16 cellular contexts compared by ENCODE assay signal in the genomic region with DNA sequence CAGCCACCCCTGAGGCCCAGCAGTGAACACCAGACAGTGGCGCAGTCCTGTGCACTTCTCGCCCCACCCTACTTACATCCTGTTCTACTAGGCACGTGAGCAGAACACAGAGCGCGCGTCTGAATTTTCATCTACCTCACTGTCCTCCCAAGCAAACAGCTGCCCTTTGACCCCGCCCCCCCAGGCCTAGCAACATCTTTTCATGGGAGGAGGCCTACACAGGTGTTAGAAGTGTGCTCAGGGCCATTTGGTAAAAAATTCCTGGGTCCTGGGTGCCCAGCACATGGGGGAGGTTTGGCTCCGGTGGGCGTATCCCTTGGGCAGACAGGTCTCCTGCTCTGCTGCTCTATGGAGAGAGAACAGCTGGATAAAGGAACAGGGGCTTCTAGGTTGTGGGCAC.
"Had no signal": no experiment of that assay in that cellular context is flagged by ENCODE, and none has a peak within 500 bp of the region (broad histone marks: within the 10 kb centered on the region; RNA-seq: fewer than 3 reads in every experiment).

No MANE protein-coding gene starts in this region.

- H3K4me1 Mint-ChIP-seq: activated naive CD8-positive, alpha-beta T cell treated with anti-CD3 and anti-CD28 coated beads, Interleukin-2, amount 10 ng/mL, durations not matched to agents 7 days and 5 days had no signal

- H3K9me3 ChIP-seq: breast epithelium, lower lobe of right lung, transverse colon had no signal

- H3K9me3 Mint-ChIP-seq: activated naive CD8-positive, alpha-beta T cell treated with anti-CD3 and anti-CD28 coated beads, Interleukin-2, amount 10 ng/mL, durations not matched to agents 7 days and 5 days; activated T-helper 1 cell treated with anti-CD3 and anti-CD28 coated beads, Interleukin-12 subunit alpha, Interleukin-12 subunit beta, Interleukin-2, Interleukin-4 antibody, amounts not matched to agents 30 ng/mL and 10 ng/mL and 1 ng/mL, durations not matched to agents 14 hours and 24 hours and 36 hours; effector memory CD8-positive, alpha-beta T cell had no signal

- H3K4me3 ChIP-seq: breast epithelium, lower lobe of right lung, transverse colon had no signal

- H3K36me3 Mint-ChIP-seq: activated naive CD8-positive, alpha-beta T cell treated with anti-CD3 and anti-CD28 coated beads, Interleukin-2, amount 10 ng/mL, durations not matched to agents 7 days and 5 days had no signal

- H3K27me3 ChIP-seq: breast epithelium, transverse colon had no signal

- H3K4me3 Mint-ChIP-seq: activated naive CD8-positive, alpha-beta T cell treated with anti-CD3 and anti-CD28 coated beads, Interleukin-2, amount 10 ng/mL, durations not matched to agents 7 days and 5 days; activated T-helper 1 cell treated with anti-CD3 and anti-CD28 coated beads, Interleukin-12 subunit alpha, Interleukin-12 subunit beta, Interleukin-2, Interleukin-4 antibody, amounts not matched to agents 30 ng/mL and 10 ng/mL and 1 ng/mL, durations not matched to agents 14 hours and 24 hours and 36 hours; effector memory CD8-positive, alpha-beta T cell had no signal

- H3K36me3 ChIP-seq: breast epithelium, lower lobe of right lung, transverse colon had no signal

- H3K27ac Mint-ChIP-seq: activated naive CD8-positive, alpha-beta T cell treated with anti-CD3 and anti-CD28 coated beads, Interleukin-2, amount 10 ng/mL, durations not matched to agents 7 days and 5 days; activated T-helper 1 cell treated with anti-CD3 and anti-CD28 coated beads, Interleukin-12 subunit alpha, Interleukin-12 subunit beta, Interleukin-2, Interleukin-4 antibody, amounts not matched to agents 30 ng/mL and 10 ng/mL and 1 ng/mL, durations not matched to agents 14 hours and 24 hours and 36 hours; effector memory CD8-positive, alpha-beta T cell had no signal

- H3K4me1 ChIP-seq: breast epithelium had no signal

- DNase-seq: activated CD4-positive, CD25-positive, alpha-beta regulatory T cell treated with anti-CD3 and anti-CD28 coated beads, Interleukin-2, amount 50 U/mL, for 72 hours; activated naive CD8-positive, alpha-beta T cell treated with anti-CD3 and anti-CD28 coated beads, Interleukin-2, amount 10 ng/mL, durations not matched to agents 7 days and 5 days; cerebellar nuclear complex; dermis blood vessel endothelial cell; effector memory CD8-positive, alpha-beta T cell; head of caudate nucleus; left colon; lower lobe of right lung; stimulated activated CD4-positive, alpha-beta T cell treated with anti-CD3 and anti-CD28 coated beads, Interleukin-4, amount 100 ng/mL, for 4 hours; stimulated activated CD8-positive, alpha-beta memory T cell treated with anti-CD3 and anti-CD28 coated beads, Interleukin-4, amount 100 ng/mL, for 48 hours; stimulated activated naive CD4-positive, alpha-beta T cell treated with Interleukin-2 at 50 U/mL for 16 hours; substantia nigra; T-helper 9 cell; transverse colon had no signal

- H3K27ac ChIP-seq: breast epithelium, lower lobe of right lung, transverse colon had no signal
